11 cellular contexts compared by ENCODE assay signal in the genomic region with DNA sequence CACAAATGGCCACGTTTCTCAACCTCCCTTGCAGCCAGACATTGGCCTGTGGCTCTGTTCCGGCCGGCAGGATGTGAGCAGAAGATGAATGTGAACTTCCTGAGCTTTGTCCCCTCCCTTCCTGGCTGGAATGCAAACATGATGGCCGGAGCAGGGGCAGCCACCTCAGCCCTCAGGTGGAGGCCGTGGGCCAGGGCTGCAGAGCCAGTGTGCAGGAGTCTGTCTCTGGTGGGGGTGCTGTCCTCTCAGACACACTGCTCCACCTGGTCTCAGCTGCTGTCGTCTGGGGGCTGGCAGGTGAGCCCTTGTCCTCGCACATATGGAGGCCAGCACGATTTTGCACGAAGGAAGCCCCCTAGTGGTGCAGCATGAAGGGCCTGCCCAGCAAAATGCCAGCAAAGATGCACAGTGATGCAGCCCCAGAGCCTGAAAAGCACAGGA. TPM values are rescaled to one million over a fixed set of nuclear protein-coding genes. Genes with fewer than 3 reads are reported as not detected.
DNase-seq lines count a peak whose midpoint lies in the region; ATAC-seq and TF ChIP-seq lines count a peak whose summit lies in the region.
"Had no signal": no experiment of that assay in that cellular context is flagged by ENCODE, and none has a peak within 500 bp of the region (broad histone marks: within the 10 kb centered on the region; RNA-seq: fewer than 3 reads in every experiment).

No MANE protein-coding gene starts in this region.

- H3K4me1 ChIP-seq in hepatocyte (ENCODE audit: insufficient read depth) = no peaks in the 10 kb centered on the region

- H3K9me3 ChIP-seq in hepatocyte (ENCODE audit: low read depth) = no peaks in the 10 kb centered on the region

- H3K79me2 ChIP-seq in hepatocyte = no peaks in the 10 kb centered on the region

- H4K20me1 ChIP-seq in hepatocyte (ENCODE audit: insufficient read depth, poor library complexity, severe bottlenecking) = no peaks in the 10 kb centered on the region

- H2AFZ ChIP-seq in hepatocyte = no peak overlapping the region

- TF ChIP-seq CTCF in AG09319 (IDR thresholded peaks at IDR 0.05; ENCODE audit: low read depth, low read length) (peak; percentile 31), GM12865 (IDR thresholded peaks at IDR 0.05; ENCODE audit: insufficient read depth, low read depth, low read length, missing control alignments) (peak; percentile 44), hepatocyte (IDR thresholded peaks at IDR 0.05; ENCODE audit: poor library complexity) (peak; percentile 12)

- no peaks in the 10 kb centered on the region for H3K36me3 Mint-ChIP-seq in activated T-helper 2 cell treated with anti-CD3 and anti-CD28 coated beads, Interferon-gamma antibody, Interleukin-2, Interleukin-4, amounts not matched to agents 10 μg/mL and 5 μg/mL and 100 μg/mL, durations not matched to agents 14 hours and 24 hours and 36 hours (ENCODE audit: low read depth)

- WGBS in hepatocyte (ENCODE audit: low lambda C conversion rate, missing lambda C conversion rate) = 84% methylated on average over 9 of the region's 9 CpGs

- DNase-seq in AG09319 (ENCODE audit: extremely low read depth, low read depth) (no peak), GM12865 (ENCODE audit: low read depth) (peak; percentile 29), SK-MEL-5 (ENCODE audit: low read depth, low spot score) (peak; percentile 22), hepatocyte (ENCODE audit: low spot score) (no peak), NCI-H187 (lab: John Stamatoyannopoulos, UW) (no peak)
- DNase-seq in activated T-helper 2 cell treated with anti-CD3 and anti-CD28 coated beads, Interferon-gamma antibody, Interleukin-2, Interleukin-4, amounts not matched to agents 10 μg/mL and 5 μg/mL and 100 μg/mL, durations not matched to agents 14 hours and 24 hours and 36 hours (ENCODE audit: low spot score) = no peak
- DNase-seq: activated gamma-delta T cell had no signal

- ATAC-seq in GM19463 (IDR thresholded peaks at IDR 0.05; ENCODE audit: unreplicated experiment) (no peak), HG03039 (IDR thresholded peaks at IDR 0.05; ENCODE audit: unreplicated experiment) (no peak)
- ATAC-seq: naive thymus-derived CD4-positive, alpha-beta T cell had no signal

- no peak overlapping the region for H3K27ac Mint-ChIP-seq in activated T-helper 2 cell treated with anti-CD3 and anti-CD28 coated beads, Interferon-gamma antibody, Interleukin-2, Interleukin-4, amounts not matched to agents 10 μg/mL and 5 μg/mL and 100 μg/mL, durations not matched to agents 14 hours and 24 hours and 36 hours

- no peaks in the 10 kb centered on the region for H3K36me3 ChIP-seq in hepatocyte (replicated peaks; ENCODE audit: insufficient read depth, low read depth)

- H3K9me2 ChIP-seq in hepatocyte (replicated peaks; ENCODE audit: insufficient read depth) = no peaks in the 10 kb centered on the region

- in situ Hi-C loops in SK-MEL-5 (cut with HindIII; ENCODE audit: low pct_unique_long_range_greater_than_20kb, low sequenced_read_pairs) = no loop called here

- H3K4me3 Mint-ChIP-seq in activated T-helper 2 cell treated with anti-CD3 and anti-CD28 coated beads, Interferon-gamma antibody, Interleukin-2, Interleukin-4, amounts not matched to agents 10 μg/mL and 5 μg/mL and 100 μg/mL, durations not matched to agents 14 hours and 24 hours and 36 hours (ENCODE audit: low read depth) = no peak overlapping the region
- H3K4me3 Mint-ChIP-seq: IgD-negative memory B cell had no signal

- H3K4me1 Mint-ChIP-seq in activated T-helper 2 cell treated with anti-CD3 and anti-CD28 coated beads, Interferon-gamma antibody, Interleukin-2, Interleukin-4, amounts not matched to agents 10 μg/mL and 5 μg/mL and 100 μg/mL, durations not matched to agents 14 hours and 24 hours and 36 hours (ENCODE audit: low read depth) = peaks cover 2% of the 10 kb centered on the region

- H3K27me3 Mint-ChIP-seq in activated T-helper 2 cell treated with anti-CD3 and anti-CD28 coated beads, Interferon-gamma antibody, Interleukin-2, Interleukin-4, amounts not matched to agents 10 μg/mL and 5 μg/mL and 100 μg/mL, durations not matched to agents 14 hours and 24 hours and 36 hours (ENCODE audit: low read depth) = peaks cover 2% of the 10 kb centered on the region

- no peak overlapping the region for H3K27ac ChIP-seq in hepatocyte

- no peaks in the 10 kb centered on the region for H3K27me3 ChIP-seq in hepatocyte

- no peak overlapping the region for H3K4me3 ChIP-seq in GM12865 (ENCODE audit: low read depth, low read length)
- no peak overlapping the region for H3K4me3 ChIP-seq in hepatocyte

- no peak overlapping the region for H3K4me2 ChIP-seq in hepatocyte

- intact Hi-C loops in activated T-helper 2 cell treated with anti-CD3 and anti-CD28 coated beads, Interferon-gamma antibody, Interleukin-2, Interleukin-4, amounts not matched to agents 10 μg/mL and 5 μg/mL and 100 μg/mL, durations not matched to agents 14 hours and 24 hours and 36 hours (cut with micrococcal nuclease) = no loop called here

- H3K9me3 Mint-ChIP-seq in activated T-helper 2 cell treated with anti-CD3 and anti-CD28 coated beads, Interferon-gamma antibody, Interleukin-2, Interleukin-4, amounts not matched to agents 10 μg/mL and 5 μg/mL and 100 μg/mL, durations not matched to agents 14 hours and 24 hours and 36 hours = no peaks in the 10 kb centered on the region
- H3K9me3 Mint-ChIP-seq: IgD-negative memory B cell; naive thymus-derived CD4-positive, alpha-beta T cell had no signal

RNA-seq across cellular contexts. Expression of gene PWWP2B, which starts 25.3 kb away (rescaled TPM):
- total RNA-seq in SK-MEL-5 (2014; rRNA removed; shearing (Covaris generic)) = 6.4 and 7.6 TPM in 2 replicates
- polyA plus RNA-seq in SK-MEL-5 (2015; cell fraction: cytosol; rRNA removed) = 6.9 and 9.7 TPM in 2 replicates
- polyA plus RNA-seq in SK-MEL-5 (2015; cell fraction: nucleus; rRNA removed) = 1.8 and 2.3 TPM in 2 replicates
- 15.1 and 18.0 TPM in 2 replicates for total RNA-seq in hepatocyte
- 10.7 and 12.7 TPM in 2 replicates for polyA plus RNA-seq in hepatocyte
- 3.8 TPM in 2 replicates for total RNA-seq in activated T-helper 2 cell treated with anti-CD3 and anti-CD28 coated beads, Interferon-gamma antibody, Interleukin-2, Interleukin-4, amounts not matched to agents 10 μg/mL and 5 μg/mL and 100 μg/mL, durations not matched to agents 14 hours and 24 hours and 36 hours

RNA-seq across cellular contexts. Expression of gene LRRC27, which starts 39.7 kb away (rescaled TPM):
- 2.0 and 5.1 TPM in 2 replicates for total RNA-seq in SK-MEL-5 (2014; rRNA removed; shearing (Covaris generic))
- polyA plus RNA-seq in SK-MEL-5 (2015; cell fraction: cytosol; rRNA removed) = 1.0 and 2.6 TPM in 2 replicates
- 13.1 and 14.8 TPM in 2 replicates for polyA plus RNA-seq in SK-MEL-5 (2015; cell fraction: nucleus; rRNA removed)
- total RNA-seq in hepatocyte = 6.8 and 8.3 TPM in 2 replicates
- 7.5 and 7.9 TPM in 2 replicates for polyA plus RNA-seq in hepatocyte
- 2.8 and 3.5 TPM in 2 replicates for total RNA-seq in activated T-helper 2 cell treated with anti-CD3 and anti-CD28 coated beads, Interferon-gamma antibody, Interleukin-2, Interleukin-4, amounts not matched to agents 10 μg/mL and 5 μg/mL and 100 μg/mL, durations not matched to agents 14 hours and 24 hours and 36 hours

Comparison
In these comparisons a context has a peak if more than half of its experiments do, and no peak if none do; other contexts are left out.
1. DNase-seq: peak in GM12865 (single experiment) and SK-MEL-5 (single experiment); none in AG09319 (single experiment), hepatocyte (single experiment), activated T-helper 2 cell treated with anti-CD3 and anti-CD28 coated beads, Interferon-gamma antibody, Interleukin-2, Interleukin-4, amounts not matched to agents 10 μg/mL and 5 μg/mL and 100 μg/mL, durations not matched to agents 14 hours and 24 hours and 36 hours (single experiment) and NCI-H187 (0 of 2).
2. Peak in every context shown above with its lines, with median percentiles within 50 percentile points of each other: CTCF ChIP-seq.